Comparison of ENCODE assay signal across 8 cellular contexts in genomic region chr9:98117984-98118639, GRCh38. TPM values are rescaled to one million over a fixed set of nuclear protein-coding genes. Genes with fewer than 3 reads are reported as not detected.
A peak's percentile ranks its signal among the peaks of the same experiment; 100 is the strongest.
DNase-seq lines count a peak whose midpoint lies in the region; ATAC-seq and TF ChIP-seq lines count a peak whose summit lies in the region.

No MANE protein-coding gene starts in this region.

- H3K4me1 ChIP-seq in KMS-11 (ENCODE audit: low read depth, poor library complexity, severe bottlenecking) (peaks cover 31% of the 10 kb centered on the region), tibial nerve (peaks cover 0 to 26% (median 11%) of the 10 kb centered on the region in 4 donors)

- no peak for TF ChIP-seq POLR2A in tibial nerve (IDR thresholded peaks at IDR 0.05)

- H3K4me2 ChIP-seq in KMS-11 = peak overlapping the region; percentile 80

- H3K36me3 ChIP-seq in KMS-11 (ENCODE audit: insufficient read depth) (no peaks in the 10 kb centered on the region; the same call in 1 of the 2 replicates), WERI-Rb-1 (peaks cover 4% of the 10 kb centered on the region), tibial nerve (no peaks in the 10 kb centered on the region)

- no peak overlapping the region for H3K4me3 ChIP-seq in KMS-11 (IDR thresholded peaks at IDR 0.05; ENCODE audit: insufficient read depth, low read depth, low read length)
- peak overlapping the region; percentile 75 for H3K4me3 ChIP-seq in WERI-Rb-1 (ENCODE audit: low read depth, low read length)
- peak overlapping the region; percentile 49 to 75 (median 72) for H3K4me3 ChIP-seq in tibial nerve

- H3K27ac ChIP-seq in KMS-11 (peak overlapping the region; percentile 87), WERI-Rb-1 (peak overlapping the region; percentile 48), tibial nerve (peak overlapping the region in 3 of 4 donors; percentile 72 to 87 (median 82))

- no peaks in the 10 kb centered on the region for H4K20me1 ChIP-seq in KMS-11 (ENCODE audit: insufficient read depth)

- H3K27me3 ChIP-seq in KMS-11 (ENCODE audit: insufficient read depth, low read depth) (no peaks in the 10 kb centered on the region), WERI-Rb-1 (ENCODE audit: insufficient read depth, low read depth, severe bottlenecking) (no peaks in the 10 kb centered on the region), tibial nerve (no peaks in the 10 kb centered on the region)

- TF ChIP-seq EP300 in tibial nerve (IDR thresholded peaks at IDR 0.05) = no peak

- TF ChIP-seq CTCF in KMS-11 (conservative IDR thresholded peaks at IDR 0.05; ENCODE audit: low read depth, low read length) (peak; percentile 51; the same call in 1 of the 2 replicates), WERI-Rb-1 (IDR thresholded peaks at IDR 0.05; ENCODE audit: low read depth, low read length) (peak; percentile 62; the same call in 1 of the 2 replicates), tibial nerve (IDR thresholded peaks at IDR 0.05) (peak in 2 of 5 experiments; percentile 7 to 9)

- no peaks in the 10 kb centered on the region for H3K9me3 ChIP-seq in WERI-Rb-1 (ENCODE audit: severe bottlenecking)
- no peaks in the 10 kb centered on the region for H3K9me3 ChIP-seq in tibial nerve

- ATAC-seq in GM21737 (IDR thresholded peaks at IDR 0.05; ENCODE audit: unreplicated experiment) = peak; percentile 54

- H2AFZ ChIP-seq in KMS-11 (ENCODE audit: low read depth) = peak overlapping the region; percentile 73; the same call in 1 of the 2 replicates

- WGBS in tibial nerve, 2 donors = 66 to 74% methylated on average over 5 of the region's 5 CpGs

- DNase-seq in GDM1 (lab: John Stamatoyannopoulos, UW) (peak; percentile 31), WERI-Rb-1 (peak; percentile 80), dermis blood vessel endothelial cell (peak; percentile 21), mucosa of gallbladder (ENCODE audit: low spot score) (peak; percentile 56), tibial nerve (ENCODE audit: low spot score in 2 of 2) (no peak), HCEC 1CT (no peak)

- peaks cover 29% of the 10 kb centered on the region for H3K79me2 ChIP-seq in KMS-11 (ENCODE audit: insufficient read depth, low read depth)

- H3K9ac ChIP-seq in KMS-11 = peak overlapping the region; percentile 85

RNA-seq across cellular contexts. Expression of gene TRIM14, which starts 0.9 kb away (rescaled TPM):
- total RNA-seq in dermis blood vessel endothelial cell (1.5 and 4.8 TPM in 2 replicates), mucosa of gallbladder (44.4 TPM), tibial nerve (10 to 100 TPM in 3 of 4 donors, 1 to 10 TPM in 1; 9.4 to 16.8 (median 10.1) TPM)

Comparison
In these comparisons a context has a peak if more than half of its experiments do, and no peak if none do; other contexts are left out.
1. DNase-seq: peak in GDM1 (single experiment), WERI-Rb-1 (single experiment), dermis blood vessel endothelial cell (single experiment) and mucosa of gallbladder (single experiment); none in tibial nerve (0 of 2) and HCEC 1CT (single experiment).
2. Peak in every context shown above with its lines, with median percentiles within 50 percentile points of each other: H3K27ac ChIP-seq.